Comparison of ENCODE assay signal across 19 cellular contexts in genomic region chr7:2029211-2029905, GRCh38.
DNase-seq lines count a peak whose midpoint lies in the region; ATAC-seq and TF ChIP-seq lines count a peak whose summit lies in the region.
"Had no signal": no experiment of that assay in that cellular context is flagged by ENCODE, and none has a peak within 500 bp of the region (broad histone marks: within the 10 kb centered on the region; RNA-seq: fewer than 3 reads in every experiment).

No MANE protein-coding gene starts in this region.

- 44% methylated on average over 16 of the region's 16 CpGs for WGBS in prostate gland
- 92% methylated on average over 16 of the region's 16 CpGs for WGBS in SK-N-SH (ENCODE audit: low lambda C conversion rate)

- no peak overlapping the region for H2AFZ ChIP-seq in DND-41 (ENCODE audit: low read depth, low read length)
- no peak overlapping the region for H2AFZ ChIP-seq in SK-N-SH (ENCODE audit: low read depth)
- H2AFZ ChIP-seq: GM23248 had no signal

- H4K20me1 ChIP-seq in DND-41 (ENCODE audit: insufficient read depth, low read length), result no peaks in the 10 kb centered on the region; the same call in 1 of the 2 replicates
- no peaks in the 10 kb centered on the region for H4K20me1 ChIP-seq in SK-N-SH (ENCODE audit: insufficient read depth)

- H3K4me2 ChIP-seq in DND-41 (ENCODE audit: insufficient read depth, low read length) (no peak overlapping the region), SK-N-SH (no peak overlapping the region)

- BruUV-seq in Caco-2 (replicated peaks; lab: Mats Ljungman, UMichigan), result no TSS peak

- H3K9me3 Mint-ChIP-seq in Caco-2 (ENCODE audit: unreplicated experiment), result peaks cover 55% of the 10 kb centered on the region

- intact Hi-C loops in Caco-2 (cut with micrococcal nuclease; ENCODE audit: unreplicated experiment), result no loop called here
- intact Hi-C loops in left ventricle myocardium superior (cut with micrococcal nuclease), result no loop called here
- intact Hi-C loops in prostate gland (cut with DNase I), result no loop called here

- no peaks in the 10 kb centered on the region for H3K9me2 ChIP-seq in SK-N-SH

- CTCF ChIA-PET in Caco-2 (lab: Charles Lee), result no interaction called here
- CTCF ChIA-PET in SK-N-SH (lab: Yijun Ruan, JAX), result no interaction called here

- H3K9ac ChIP-seq in DND-41 (ENCODE audit: low read depth, low read length) (no peak overlapping the region), SK-N-SH (no peak overlapping the region)
- H3K9ac ChIP-seq: GM23248 had no signal

- peak overlapping the region; percentile 5 for H3K27ac Mint-ChIP-seq in Caco-2 (ENCODE audit: unreplicated experiment)
- H3K27ac Mint-ChIP-seq: activated naive CD4-positive, alpha-beta T cell treated with anti-CD3 and anti-CD28 coated beads, Interleukin-2, amount 50 U/mL, for 24 hours; type B pancreatic cell had no signal

- H3K9me3 ChIP-seq in Caco-2 (peaks cover 29% of the 10 kb centered on the region), DND-41 (ENCODE audit: insufficient read depth, low read length, severe bottlenecking) (peaks cover 27% of the 10 kb centered on the region), prostate gland (no peaks in the 10 kb centered on the region), SK-N-SH (peaks cover 37% of the 10 kb centered on the region)

- POLR2A ChIA-PET in Caco-2 (lab: Charles Lee) (no interaction called here), SK-N-SH (lab: Yijun Ruan, JAX) (no interaction called here)

- H3K4me3 Mint-ChIP-seq in Caco-2 (ENCODE audit: unreplicated experiment), result no peak overlapping the region
- H3K4me3 Mint-ChIP-seq: activated naive CD4-positive, alpha-beta T cell treated with anti-CD3 and anti-CD28 coated beads, Interleukin-2, amount 50 U/mL, for 24 hours; type B pancreatic cell had no signal

- H3K27me3 ChIP-seq in Caco-2 (replicated peaks; ENCODE audit: control insufficient read depth, insufficient read depth, low read length), result no peaks in the 10 kb centered on the region
- H3K27me3 ChIP-seq in DND-41 (ENCODE audit: insufficient read depth, low read length, poor library complexity), result no peaks in the 10 kb centered on the region
- no peaks in the 10 kb centered on the region for H3K27me3 ChIP-seq in prostate gland (replicated peaks; ENCODE audit: insufficient read depth)
- H3K27me3 ChIP-seq in SK-N-SH (ENCODE audit: insufficient read depth), result no peaks in the 10 kb centered on the region
- H3K27me3 ChIP-seq: heart left ventricle had no signal

- peak in 1 of 2 experiments; percentile 13 for DNase-seq in Caco-2
- no peak for DNase-seq in DND-41
- DNase-seq in left ventricle myocardium superior, result peak; percentile 6
- DNase-seq in prostate gland (ENCODE audit: low spot score), result peak; percentile 37
- no peak for DNase-seq in SHP77 treated with DMSO at 0.1 percent for 48 hours (lab: John Stamatoyannopoulos, UW)
- no peak for DNase-seq in SK-N-SH
- DNase-seq in nucleus accumbens (lab: John Stamatoyannopoulos, UW), result no peak
- DNase-seq: anterior cingulate cortex; foreskin fibroblast; GM23248; Karpas-422; NCI-H526 treated with DMSO at 0.1 percent for 48 hours; retina; stimulated activated CD4-positive, alpha-beta T cell treated with anti-CD3 and anti-CD28 coated beads, Interleukin-2, amount 100 ng/mL, for 48 hours; T1000 had no signal

- no peak for TF ChIP-seq RAD21 in SK-N-SH (IDR thresholded peaks at IDR 0.05; ENCODE audit: low read length)

- H3K4me1 ChIP-seq in Caco-2 (peaks cover 12% of the 10 kb centered on the region; the same call in 1 of the 2 replicates), DND-41 (ENCODE audit: insufficient read depth, low read length) (peaks cover 43% of the 10 kb centered on the region), prostate gland (replicated peaks) (no peaks in the 10 kb centered on the region), SK-N-SH (ENCODE audit: control insufficient read depth in 1 of 2, insufficient read depth in 2 of 2, low read depth in 1 of 2, low read length in 1 of 2) (peaks cover 13 to 24% of the 10 kb centered on the region in 2 experiments; a peak in 3 of 4 replicates)

- peak overlapping the region; percentile 37; the same call in 1 of the 2 replicates for H3K27ac ChIP-seq in DND-41 (ENCODE audit: low read length)
- no peak overlapping the region for H3K27ac ChIP-seq in prostate gland
- H3K27ac ChIP-seq in SK-N-SH (ENCODE audit: low read depth in 2 of 2, low read length in 1 of 2), result no peak overlapping the region
- H3K27ac ChIP-seq: GM23248, heart left ventricle had no signal

- H3F3A ChIP-seq in SK-N-SH (replicated peaks; ENCODE audit: insufficient read depth), result no peaks in the 10 kb centered on the region

- peaks cover 40% of the 10 kb centered on the region for H3K36me3 Mint-ChIP-seq in Caco-2 (ENCODE audit: insufficient read depth, unreplicated experiment)

- no peak for TF ChIP-seq POLR2A in prostate gland (IDR thresholded peaks at IDR 0.05)

- H3K36me3 ChIP-seq in Caco-2 (ENCODE audit: control insufficient read depth, insufficient read depth, low read length), result no peaks in the 10 kb centered on the region
- peaks cover 8% of the 10 kb centered on the region; the same call in 1 of the 2 replicates for H3K36me3 ChIP-seq in DND-41 (ENCODE audit: insufficient read depth, low read length)
- H3K36me3 ChIP-seq in prostate gland, result no peaks in the 10 kb centered on the region
- H3K36me3 ChIP-seq in SK-N-SH (replicated peaks in 1 of 2; ENCODE audit: control insufficient read depth in 1 of 2, insufficient read depth in 2 of 2, low read length in 1 of 2), result peaks cover 0 to 16% of the 10 kb centered on the region in 2 experiments
- H3K36me3 ChIP-seq: heart left ventricle had no signal

- H3K79me2 ChIP-seq in DND-41 (ENCODE audit: insufficient read depth, low read length) (peaks cover 11% of the 10 kb centered on the region; the same call in 1 of the 2 replicates), SK-N-SH (ENCODE audit: insufficient read depth) (no peaks in the 10 kb centered on the region)

- H3K4me1 Mint-ChIP-seq in Caco-2 (ENCODE audit: low read depth, unreplicated experiment), result peaks cover 19% of the 10 kb centered on the region

- no peak for TF ChIP-seq CTCF in Caco-2 (IDR thresholded peaks at IDR 0.05; ENCODE audit: insufficient read depth in 1 of 2, low read depth in 1 of 2, low read length in 1 of 2, severe bottlenecking in 1 of 2, unreplicated experiment in 1 of 2)
- TF ChIP-seq CTCF in DND-41 (IDR thresholded peaks at IDR 0.05; ENCODE audit: borderline replicate concordance, extremely low read depth, low read length, poor library complexity, severe bottlenecking), result no peak
- no peak for TF ChIP-seq CTCF in prostate gland (IDR thresholded peaks at IDR 0.05)
- no peak for TF ChIP-seq CTCF in SK-N-SH (IDR thresholded peaks at IDR 0.05)

- H3K4me3 ChIP-seq in Caco-2 (ENCODE audit: low read depth, low read length) (no peak overlapping the region), DND-41 (ENCODE audit: low read depth in 1 of 2, low read length in 2 of 2) (no peak overlapping the region), prostate gland (no peak overlapping the region), SK-N-SH (ENCODE audit: low read depth in 2 of 2, low read length in 1 of 2) (no peak overlapping the region)
- H3K4me3 ChIP-seq: GM23248, heart left ventricle had no signal

- ATAC-seq in DND-41 (ENCODE audit: insufficient read depth, low read depth) (no peak), left ventricle myocardium superior (no peak)
- ATAC-seq: esophagus mucosa, heart left ventricle had no signal

- H3K27me3 Mint-ChIP-seq in Caco-2 (ENCODE audit: insufficient read depth, unreplicated experiment), result no peaks in the 10 kb centered on the region
- H3K27me3 Mint-ChIP-seq: activated naive CD4-positive, alpha-beta T cell treated with anti-CD3 and anti-CD28 coated beads, Interleukin-2, amount 50 U/mL, for 24 hours; type B pancreatic cell had no signal

- TF ChIP-seq EP300 in SK-N-SH (IDR thresholded peaks at IDR 0.05; ENCODE audit: borderline replicate concordance in 1 of 2, low read depth in 1 of 2, low read length in 1 of 2), result no peak

TF ChIP-seq in SK-N-SH, 30 proteins besides CTCF, POLR2A, EP300 and RAD21:
- TF ChIP-seq TCF12 (IDR thresholded peaks at IDR 0.05) (no peak), TAF1 (IDR thresholded peaks at IDR 0.05; ENCODE audit: borderline replicate concordance, low read depth, low read length) (no peak), RXRA (IDR thresholded peaks at IDR 0.05; ENCODE audit: borderline replicate concordance, low read depth) (no peak), JUND (IDR thresholded peaks at IDR 0.05) (no peak), RCOR1 (IDR thresholded peaks at IDR 0.05; ENCODE audit: low read length) (no peak), USF1 (IDR thresholded peaks at IDR 0.05; ENCODE audit: borderline replicate concordance, low read depth) (no peak), PBX3 (IDR thresholded peaks at IDR 0.05) (no peak), ELF1 (IDR thresholded peaks at IDR 0.05) (no peak), CHD2 (IDR thresholded peaks at IDR 0.05; ENCODE audit: low read length, partially characterized antibody) (no peak), POLR2AphosphoS5 (IDR thresholded peaks at IDR 0.05; ENCODE audit: low read depth, low read length) (no peak), NFIC (IDR thresholded peaks at IDR 0.05; ENCODE audit: borderline replicate concordance) (no peak), SMC3 (IDR thresholded peaks at IDR 0.05; ENCODE audit: low read depth, low read length) (no peak), MEF2A (IDR thresholded peaks at IDR 0.05; ENCODE audit: borderline replicate concordance, low read depth) (no peak), FOXM1 (IDR thresholded peaks at IDR 0.05; ENCODE audit: low read depth) (no peak)

Comparison
In these comparisons a context has a peak if more than half of its experiments do, and no peak if none do; other contexts are left out.
1. DNase-seq: peak in left ventricle myocardium superior (single experiment) and prostate gland (single experiment); none in DND-41 (single experiment), SHP77 treated with DMSO at 0.1 percent for 48 hours (single experiment), SK-N-SH (single experiment) and nucleus accumbens (0 of 56).